11 cellular contexts compared by ENCODE assay signal in the genomic region with DNA sequence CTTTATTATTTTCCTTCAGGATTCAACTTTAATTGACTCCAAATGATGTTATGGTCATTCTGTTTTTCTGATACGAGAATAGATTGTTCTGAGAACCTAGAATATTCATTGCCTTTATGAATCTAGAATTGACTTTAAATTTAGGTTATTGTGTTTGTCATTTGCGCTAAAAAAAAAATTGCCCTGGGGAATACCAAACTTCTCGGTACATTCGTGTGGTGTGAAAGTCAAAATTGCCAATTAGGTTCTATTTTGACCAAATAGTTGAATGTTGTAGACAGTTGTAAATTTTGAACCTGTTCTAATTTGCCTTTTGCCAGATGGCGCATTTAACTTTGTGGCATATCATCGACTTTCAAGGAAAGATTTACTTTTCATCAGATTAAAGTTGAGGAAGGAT. TPM values are rescaled to one million over a fixed set of nuclear protein-coding genes. Genes with fewer than 3 reads are reported as not detected.
DNase-seq lines count a peak whose midpoint lies in the region; ATAC-seq and TF ChIP-seq lines count a peak whose summit lies in the region.
"Had no signal": no experiment of that assay in that cellular context is flagged by ENCODE, and none has a peak within 500 bp of the region (broad histone marks: within the 10 kb centered on the region; RNA-seq: fewer than 3 reads in every experiment).

No MANE protein-coding gene starts in this region.

- H3K4me3 ChIP-seq in SU-DHL-6 (ENCODE audit: insufficient read depth, low read length, poor library complexity, severe bottlenecking) = peak overlapping the region; percentile 86
- peak overlapping the region in 4 of 12 donors; percentile 88 to 98 (median 93) for H3K4me3 ChIP-seq in heart left ventricle
- H3K4me3 ChIP-seq: right atrium auricular region had no signal

- peak overlapping the region; percentile 89 for H3K9ac ChIP-seq in SU-DHL-6 (ENCODE audit: low read length)

- no peaks in the 10 kb centered on the region for H3K9me2 ChIP-seq in SU-DHL-6 (replicated peaks; ENCODE audit: insufficient read depth, low read length)

- H3K27ac ChIP-seq in SU-DHL-6 (ENCODE audit: low read depth, low read length) (no peak overlapping the region), heart left ventricle (peak overlapping the region in 2 of 12 donors; percentile 1 to 6)

- peaks cover 93% of the 10 kb centered on the region for H3K79me2 ChIP-seq in SU-DHL-6 (ENCODE audit: insufficient read depth, low read length)

- H4K20me1 ChIP-seq in SU-DHL-6 (ENCODE audit: low read depth, low read length) = peaks cover 47% of the 10 kb centered on the region

- H3K9me3 Mint-ChIP-seq in activated CD8-positive, alpha-beta memory T cell treated with anti-CD3 and anti-CD28 coated beads, Interleukin-2, amount 10 ng/mL, durations not matched to agents 7 days and 5 days (ENCODE audit: low read depth) = no peaks in the 10 kb centered on the region
- H3K9me3 Mint-ChIP-seq in stimulated activated memory B cell treated with anti-CD40 and anti-IgM and Interleukin-4, amounts not matched to agents 10 μg/mL and 1 μg/mL and 100 μg/mL, for 72 hours = no peaks in the 10 kb centered on the region

- H3K36me3 Mint-ChIP-seq in activated CD8-positive, alpha-beta memory T cell treated with anti-CD3 and anti-CD28 coated beads, Interleukin-2, amount 10 ng/mL, durations not matched to agents 7 days and 5 days = peaks cover 39% of the 10 kb centered on the region
- H3K36me3 Mint-ChIP-seq in stimulated activated memory B cell treated with anti-CD40 and anti-IgM and Interleukin-4, amounts not matched to agents 10 μg/mL and 1 μg/mL and 100 μg/mL, for 72 hours = peaks cover 13% of the 10 kb centered on the region

- peak overlapping the region; percentile 95 for H3K4me2 ChIP-seq in SU-DHL-6 (ENCODE audit: low read depth, low read length, poor library complexity, severe bottlenecking)

- H3K27me3 ChIP-seq in SU-DHL-6 (ENCODE audit: low read length) (no peaks in the 10 kb centered on the region), heart left ventricle (no peaks in the 10 kb centered on the region)
- H3K27me3 ChIP-seq: Peyer's patch, right atrium auricular region had no signal

- no peaks in the 10 kb centered on the region for H3K27me3 Mint-ChIP-seq in activated CD8-positive, alpha-beta memory T cell treated with anti-CD3 and anti-CD28 coated beads, Interleukin-2, amount 10 ng/mL, durations not matched to agents 7 days and 5 days
- no peaks in the 10 kb centered on the region for H3K27me3 Mint-ChIP-seq in stimulated activated memory B cell treated with anti-CD40 and anti-IgM and Interleukin-4, amounts not matched to agents 10 μg/mL and 1 μg/mL and 100 μg/mL, for 72 hours

- peaks cover 27% of the 10 kb centered on the region; the same call in 1 of the 2 replicates for H3K36me3 ChIP-seq in SU-DHL-6 (ENCODE audit: low read length)
- H3K36me3 ChIP-seq in heart left ventricle = peaks cover 0 to 10% (median 0%) of the 10 kb centered on the region in 9 donors
- H3K36me3 ChIP-seq: Peyer's patch, right atrium auricular region had no signal

- peaks cover 49% of the 10 kb centered on the region for H3K4me1 Mint-ChIP-seq in activated CD8-positive, alpha-beta memory T cell treated with anti-CD3 and anti-CD28 coated beads, Interleukin-2, amount 10 ng/mL, durations not matched to agents 7 days and 5 days
- peaks cover 54% of the 10 kb centered on the region for H3K4me1 Mint-ChIP-seq in stimulated activated memory B cell treated with anti-CD40 and anti-IgM and Interleukin-4, amounts not matched to agents 10 μg/mL and 1 μg/mL and 100 μg/mL, for 72 hours

- TF ChIP-seq CTCF in SU-DHL-6 (IDR thresholded peaks at IDR 0.05; ENCODE audit: insufficient read depth, low read length, poor library complexity, severe bottlenecking) = no peak
- TF ChIP-seq CTCF in heart left ventricle (IDR thresholded peaks at IDR 0.05) = no peak

- intact Hi-C loops in heart left ventricle (cut with DNase I) = no loop called here

- ATAC-seq in activated CD8-positive, alpha-beta memory T cell treated with anti-CD3 and anti-CD28 coated beads, Interleukin-2, amount 10 ng/mL, durations not matched to agents 7 days and 5 days = no peak
- ATAC-seq in stimulated activated memory B cell treated with anti-CD40 and anti-IgM and Interleukin-4, amounts not matched to agents 10 μg/mL and 1 μg/mL and 100 μg/mL, for 72 hours = no peak
- no peak for ATAC-seq in GM19023 (IDR thresholded peaks at IDR 0.05; ENCODE audit: unreplicated experiment)
- ATAC-seq in heart left ventricle = no peak

- H2AFZ ChIP-seq in SU-DHL-6 (ENCODE audit: low read depth, low read length, severe bottlenecking) = no peak overlapping the region

- H3K9me3 ChIP-seq in SU-DHL-6 (ENCODE audit: insufficient read depth, low read length) = no peaks in the 10 kb centered on the region
- no peaks in the 10 kb centered on the region for H3K9me3 ChIP-seq in heart left ventricle
- H3K9me3 ChIP-seq: Peyer's patch, right atrium auricular region had no signal

- CTCF ChIA-PET in activated CD8-positive, alpha-beta memory T cell treated with anti-CD3 and anti-CD28 coated beads, Interleukin-2, amount 10 ng/mL, durations not matched to agents 7 days and 5 days (lab: Charles Lee) = interaction anchor here (1.0 to 1.6 kb wide), 3 partner anchors 13 to 31 kb away, joined by 3 to 6 read pairs (median 3); a partner anchor contains a TSS

- H3K27ac Mint-ChIP-seq in activated CD8-positive, alpha-beta memory T cell treated with anti-CD3 and anti-CD28 coated beads, Interleukin-2, amount 10 ng/mL, durations not matched to agents 7 days and 5 days = no peak overlapping the region
- no peak overlapping the region for H3K27ac Mint-ChIP-seq in stimulated activated memory B cell treated with anti-CD40 and anti-IgM and Interleukin-4, amounts not matched to agents 10 μg/mL and 1 μg/mL and 100 μg/mL, for 72 hours

- H3K4me1 ChIP-seq in heart left ventricle = peaks cover 3 to 77% (median 52%) of the 10 kb centered on the region in 12 donors

- TF ChIP-seq POLR2A in heart left ventricle (IDR thresholded peaks at IDR 0.05) = no peak

- H3F3A ChIP-seq in SU-DHL-6 (ENCODE audit: insufficient read depth) = peaks cover 3% of the 10 kb centered on the region; the same call in 1 of the 2 replicates

- no peak for DNase-seq in activated CD8-positive, alpha-beta memory T cell treated with anti-CD3 and anti-CD28 coated beads, Interleukin-2, amount 10 ng/mL, durations not matched to agents 7 days and 5 days
- no peak for DNase-seq in activated CD8-positive, alpha-beta memory T cell treated with anti-CD3 and anti-CD28 coated beads, Interleukin-2, amount 50 U/mL, for 48 hours
- DNase-seq in fibroblast of peridontal ligament (ENCODE audit: extremely low read depth) (peak; percentile 30), heart left ventricle (no peak), ecto neural progenitor cell (ENCODE audit: low spot score) (no peak)
- DNase-seq: activated CD8-positive, alpha-beta memory T cell treated with anti-CD3 and anti-CD28 coated beads for 24 hours; Peyer's patch had no signal

- H3K4me3 Mint-ChIP-seq in activated CD8-positive, alpha-beta memory T cell treated with anti-CD3 and anti-CD28 coated beads, Interleukin-2, amount 10 ng/mL, durations not matched to agents 7 days and 5 days = peak overlapping the region; percentile 88
- peak overlapping the region; percentile 50 for H3K4me3 Mint-ChIP-seq in stimulated activated memory B cell treated with anti-CD40 and anti-IgM and Interleukin-4, amounts not matched to agents 10 μg/mL and 1 μg/mL and 100 μg/mL, for 72 hours

- 57 to 66% (median 61%) methylated on average over 6 of the region's 6 CpGs for WGBS in heart left ventricle, 4 donors

RNA-seq across cellular contexts. Expression of a gene that starts 3.0 kb away (rescaled TPM):
- total RNA-seq in activated CD8-positive, alpha-beta memory T cell treated with anti-CD3 and anti-CD28 coated beads, Interleukin-2, amount 10 ng/mL, durations not matched to agents 7 days and 5 days = 100 to 1,000 TPM; 103 to 128 TPM
- 10 to 100 TPM; 39.0 to 70.2 (median 48.2) TPM for total RNA-seq in heart left ventricle
- polyA plus RNA-seq in heart left ventricle = 10 to 100 TPM; 30.7 to 75.3 TPM

RNA-seq across cellular contexts. Expression of a gene that starts 31.6 kb away (rescaled TPM):
- 100 to 1,000 TPM in 1 of 2 experiments, 10 to 100 TPM in 1; 95.4 to 128 TPM for total RNA-seq in activated CD8-positive, alpha-beta memory T cell treated with anti-CD3 and anti-CD28 coated beads, Interleukin-2, amount 10 ng/mL, durations not matched to agents 7 days and 5 days
- total RNA-seq in heart left ventricle = 1 to 10 TPM; 1.3 to 9.9 (median 7.3) TPM
- polyA plus RNA-seq in heart left ventricle = 10 to 100 TPM in 1 of 2 donors, 1 to 10 TPM in 1; 2.8 to 18.1 TPM

RNA-seq across cellular contexts. Expression of a gene that starts 37.2 kb away (rescaled TPM):
- 10 to 100 TPM; 47.8 to 50.2 TPM for total RNA-seq in activated CD8-positive, alpha-beta memory T cell treated with anti-CD3 and anti-CD28 coated beads, Interleukin-2, amount 10 ng/mL, durations not matched to agents 7 days and 5 days
- 1,000 to 10,000 TPM in 1 of 9 donors, 100 to 1,000 TPM in 8; 599 to 1,000 (median 741) TPM for total RNA-seq in heart left ventricle
- polyA plus RNA-seq in heart left ventricle = 100 to 1,000 TPM; 263 to 459 TPM

RNA-seq across cellular contexts. Expression of a gene that starts 59.1 kb away (rescaled TPM):
- total RNA-seq in activated CD8-positive, alpha-beta memory T cell treated with anti-CD3 and anti-CD28 coated beads, Interleukin-2, amount 10 ng/mL, durations not matched to agents 7 days and 5 days = 100 to 1,000 TPM; 239 to 320 TPM
- total RNA-seq in heart left ventricle = 100 to 1,000 TPM; 107 to 184 (median 142) TPM
- polyA plus RNA-seq in heart left ventricle = 100 to 1,000 TPM in 1 of 2 donors, 10 to 100 TPM in 1; 89.2 to 241 TPM

RNA-seq across cellular contexts. Expression of a gene that starts 60.0 kb away (rescaled TPM):
- total RNA-seq in activated CD8-positive, alpha-beta memory T cell treated with anti-CD3 and anti-CD28 coated beads, Interleukin-2, amount 10 ng/mL, durations not matched to agents 7 days and 5 days = 10 to 100 TPM; 74.4 to 87.0 TPM
- total RNA-seq in heart left ventricle = 10 to 100 TPM; 52.4 to 91.1 (median 61.4) TPM
- polyA plus RNA-seq in heart left ventricle = 100 to 1,000 TPM; 114 to 145 TPM

Comparison
In these comparisons a context has a peak if more than half of its experiments do, and no peak if none do; other contexts are left out.
1. RNA of a gene that starts 31.6 kb away (total RNA-seq): 95.4 to 128 TPM in activated CD8-positive, alpha-beta memory T cell treated with anti-CD3 and anti-CD28 coated beads, Interleukin-2, amount 10 ng/mL, durations not matched to agents 7 days and 5 days; 1.3 to 9.9 TPM in heart left ventricle; every median in the first group is over 4 times any median in the second.
2. RNA of a gene that starts 37.2 kb away (total RNA-seq): 599 to 1,000 TPM in heart left ventricle; 47.8 to 50.2 TPM in activated CD8-positive, alpha-beta memory T cell treated with anti-CD3 and anti-CD28 coated beads, Interleukin-2, amount 10 ng/mL, durations not matched to agents 7 days and 5 days; every median in the first group is over 10 times any median in the second.